In the genomic region with DNA sequence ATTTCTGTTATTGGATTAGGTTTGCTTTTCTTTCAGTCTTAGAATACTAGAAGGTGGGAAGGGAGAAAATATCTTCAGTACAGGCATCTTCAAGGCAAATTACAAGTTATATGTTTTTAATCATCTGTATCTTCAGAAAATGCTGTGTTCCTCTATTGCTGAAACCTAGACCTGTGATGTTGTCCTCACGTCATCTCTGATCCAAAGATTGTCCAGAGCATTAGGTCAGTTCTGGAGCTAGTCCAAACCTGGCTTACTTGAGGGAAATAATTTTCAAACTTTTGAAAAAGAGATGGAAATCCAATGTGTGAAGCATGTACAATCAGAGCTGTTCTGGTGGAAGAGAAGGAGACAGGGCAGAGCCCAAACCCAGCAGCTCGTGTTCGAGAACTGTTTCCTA, we compare ENCODE assay signal across 19 cellular contexts.
"Had no signal": no experiment of that assay in that cellular context is flagged by ENCODE, and none has a peak within 500 bp of the region (broad histone marks: within the 10 kb centered on the region; RNA-seq: fewer than 3 reads in every experiment).

No MANE protein-coding gene starts in this region.

- H3K4me3 ChIP-seq: body of pancreas, dorsolateral prefrontal cortex, heart left ventricle, left ventricle myocardium inferior, skin epidermis, tibial artery had no signal

- H3K27ac ChIP-seq: body of pancreas, dorsolateral prefrontal cortex, heart left ventricle, left ventricle myocardium inferior, skin epidermis, tibial artery, VCaP had no signal

- H3K9me3 ChIP-seq: body of pancreas, tibial artery had no signal

- H3K36me3 ChIP-seq: heart left ventricle, left ventricle myocardium inferior, tibial artery had no signal

- H3K4me1 ChIP-seq: body of pancreas had no signal

- DNase-seq: activated CD4-positive, alpha-beta T cell treated with anti-CD3 and anti-CD28 coated beads, Interleukin-2, amount 50 U/mL, for 48 hours; activated gamma-delta T cell; amniotic stem cell; body of pancreas; central memory CD4-positive, alpha-beta T cell; dorsolateral prefrontal cortex; endodermal cell; foreskin melanocyte; kidney glomerular epithelial cell; left ventricle myocardium inferior; naive B cell; stimulated activated naive CD8-positive, alpha-beta T cell treated with anti-CD3 and anti-CD28 coated beads, Interleukin-15, Interleukin-2, amounts not matched to agents 100 U/mL and 50 U/mL, for 24 hours; substantia nigra; SW 1271; T-helper 2 cell; tibial artery had no signal

- H3K27me3 ChIP-seq: body of pancreas, dorsolateral prefrontal cortex, heart left ventricle, tibial artery had no signal
